17 cellular contexts compared by ENCODE assay signal in genomic region chr11:43589601-43590250, GRCh38.
DNase-seq lines count a peak whose midpoint lies in the region; ATAC-seq, FAIRE-seq and TF ChIP-seq lines count a peak whose summit lies in the region.
"Had no signal": no experiment of that assay in that cellular context is flagged by ENCODE, and none has a peak within 500 bp of the region (broad histone marks: within the 10 kb centered on the region; RNA-seq: fewer than 3 reads in every experiment).

No MANE protein-coding gene starts in this region.

- H3K4me3 ChIP-seq in mammary epithelial cell (replicated peaks in 1 of 3; ENCODE audit: insufficient read depth in 1 of 3, low read depth in 2 of 3, low read length in 3 of 3) (no peak overlapping the region), breast epithelium (no peak overlapping the region), keratinocyte (ENCODE audit: control insufficient read depth in 2 of 3, extremely low read depth in 1 of 3, insufficient read depth in 2 of 3, low read depth in 1 of 3, low read length in 3 of 3) (no peak overlapping the region)
- H3K4me3 ChIP-seq: BLaER1, GM12878, HAP-1 had no signal

- CTCF ChIA-PET in mammary epithelial cell (lab: Charles Lee; ENCODE audit: low non-redundant PET), result no interaction called here

- H3K9me3 Mint-ChIP-seq in activated naive CD4-positive, alpha-beta T cell treated with anti-CD3 and anti-CD28 coated beads, Interleukin-2, amount 50 U/mL, for 72 hours, result no peaks in the 10 kb centered on the region
- H3K9me3 Mint-ChIP-seq: CD4-positive, alpha-beta memory T cell had no signal

- no peak overlapping the region for H3K27ac ChIP-seq in mammary epithelial cell (ENCODE audit: insufficient read depth, low read depth, low read length)
- H3K27ac ChIP-seq in breast epithelium, result no peak overlapping the region
- no peak overlapping the region for H3K27ac ChIP-seq in epithelial cell of prostate
- H3K27ac ChIP-seq in keratinocyte (ENCODE audit: control insufficient read depth, insufficient read depth, low read length), result no peak overlapping the region
- H3K27ac ChIP-seq: BLaER1, HL-60 had no signal

- BruUV-seq in mammary epithelial cell (replicated peaks; lab: Mats Ljungman, UMichigan), result no TSS peak

- no peaks in the 10 kb centered on the region for H3K9me1 ChIP-seq in keratinocyte (ENCODE audit: control insufficient read depth, extremely low read depth, insufficient read depth, low read length)

- no peaks in the 10 kb centered on the region for H3K36me3 Mint-ChIP-seq in activated naive CD4-positive, alpha-beta T cell treated with anti-CD3 and anti-CD28 coated beads, Interleukin-2, amount 50 U/mL, for 72 hours
- H3K36me3 Mint-ChIP-seq: CD14-positive monocyte; CD4-positive, alpha-beta memory T cell had no signal

- H4K20me1 ChIP-seq in mammary epithelial cell (ENCODE audit: insufficient read depth, low read length) (no peaks in the 10 kb centered on the region), keratinocyte (ENCODE audit: control insufficient read depth, extremely low read depth, insufficient read depth, low read length) (peaks cover 2% of the 10 kb centered on the region)
- H4K20me1 ChIP-seq: BLaER1 had no signal

- ATAC-seq in HG03135 (IDR thresholded peaks at IDR 0.05; ENCODE audit: unreplicated experiment), result no peak
- no peak for ATAC-seq in GM18517 (IDR thresholded peaks at IDR 0.05; ENCODE audit: unreplicated experiment)
- no peak for ATAC-seq in activated naive CD4-positive, alpha-beta T cell treated with anti-CD3 and anti-CD28 coated beads, Interleukin-2, amount 50 U/mL, for 72 hours
- ATAC-seq: GM12878 had no signal

- no peaks in the 10 kb centered on the region for H3K79me2 ChIP-seq in mammary epithelial cell (ENCODE audit: insufficient read depth, low read length)
- H3K79me2 ChIP-seq in keratinocyte (ENCODE audit: control insufficient read depth, insufficient read depth, low read length), result no peaks in the 10 kb centered on the region

- DNase-seq in mammary epithelial cell, result peak; percentile 67
- DNase-seq in breast epithelium (ENCODE audit: low spot score in 2 of 2), result no peak
- peak; percentile 68 for DNase-seq in epithelial cell of prostate (ENCODE audit: low read depth, low spot score)
- no peak for DNase-seq in keratinocyte (ENCODE audit: low read depth, low spot score)
- no peak for DNase-seq in activated naive CD4-positive, alpha-beta T cell treated with anti-CD3 and anti-CD28 coated beads, Interleukin-2, amount 50 U/mL, for 72 hours (ENCODE audit: low spot score in 2 of 2)
- DNase-seq: 8988T; Calu3; CD4-positive, alpha-beta memory T cell; DMS79 treated with DMSO at 0.1 percent for 48 hours had no signal

- TF ChIP-seq POLR2A in breast epithelium (IDR thresholded peaks at IDR 0.05), result no peak

- no peak for TF ChIP-seq CTCF in mammary epithelial cell (conservative IDR thresholded peaks at IDR 0.05 in 1 of 2, IDR thresholded peaks at IDR 0.05 in 1 of 2; ENCODE audit: extremely low read depth in 1 of 2, insufficient read depth in 1 of 2, low read depth in 1 of 2, low read length in 2 of 2)
- no peak for TF ChIP-seq CTCF in breast epithelium (IDR thresholded peaks at IDR 0.05)
- TF ChIP-seq CTCF in keratinocyte (optimal IDR thresholded peaks at IDR 0.05 in 1 of 3, IDR thresholded peaks at IDR 0.05 in 1 of 3, conservative IDR thresholded peaks at IDR 0.05 in 1 of 3; ENCODE audit: extremely low read depth in 1 of 3, insufficient read depth in 2 of 3, low read length in 3 of 3), result no peak

- H3K4me1 ChIP-seq in mammary epithelial cell (ENCODE audit: insufficient read depth, low read length), result no peaks in the 10 kb centered on the region
- no peaks in the 10 kb centered on the region for H3K4me1 ChIP-seq in breast epithelium
- no peaks in the 10 kb centered on the region for H3K4me1 ChIP-seq in keratinocyte (ENCODE audit: control insufficient read depth, extremely low read depth, insufficient read depth, low read length)
- H3K4me1 ChIP-seq: BLaER1, HAP-1 had no signal

- H2AFZ ChIP-seq in mammary epithelial cell (ENCODE audit: low read depth, low read length) (no peak overlapping the region), keratinocyte (ENCODE audit: control insufficient read depth, low read length) (no peak overlapping the region)

- H3K4me2 ChIP-seq in mammary epithelial cell (ENCODE audit: insufficient read depth, low read depth, low read length), result no peak overlapping the region
- no peak overlapping the region for H3K4me2 ChIP-seq in keratinocyte (ENCODE audit: control insufficient read depth, extremely low read depth, insufficient read depth, low read depth, low read length)
- H3K4me2 ChIP-seq: BLaER1 had no signal

- no peak overlapping the region for H3K27ac Mint-ChIP-seq in activated naive CD4-positive, alpha-beta T cell treated with anti-CD3 and anti-CD28 coated beads, Interleukin-2, amount 50 U/mL, for 72 hours
- H3K27ac Mint-ChIP-seq: CD14-positive monocyte; CD4-positive, alpha-beta memory T cell had no signal

- no peaks in the 10 kb centered on the region for H3K36me3 ChIP-seq in mammary epithelial cell (ENCODE audit: insufficient read depth, low read length)
- H3K36me3 ChIP-seq in breast epithelium, result no peaks in the 10 kb centered on the region
- no peaks in the 10 kb centered on the region for H3K36me3 ChIP-seq in keratinocyte (ENCODE audit: control insufficient read depth in 2 of 2, extremely low read depth in 1 of 2, insufficient read depth in 2 of 2, low read length in 2 of 2)
- H3K36me3 ChIP-seq: BLaER1, HAP-1 had no signal

- FAIRE-seq in keratinocyte (lab: Jason Lieb, UNC), result peak; percentile 39
- FAIRE-seq: GM12878, GM19239 had no signal

- dilution Hi-C loops in mammary epithelial cell (cut with HindIII; ENCODE audit: low sequenced_read_pairs), result no loop called here
- dilution Hi-C loops in keratinocyte (cut with MboI; ENCODE audit: extremely low pct_ligation_motif_present, low sequenced_read_pairs), result no loop called here

- H3K9me3 ChIP-seq in mammary epithelial cell (replicated peaks; ENCODE audit: insufficient read depth, low read length), result no peaks in the 10 kb centered on the region
- no peaks in the 10 kb centered on the region for H3K9me3 ChIP-seq in breast epithelium
- H3K9me3 ChIP-seq in keratinocyte (ENCODE audit: control insufficient read depth, low read depth, low read length), result no peaks in the 10 kb centered on the region
- H3K9me3 ChIP-seq: BLaER1, HAP-1 had no signal

- 26% methylated on average over 5 of the region's 5 CpGs for WGBS in mammary epithelial cell (ENCODE audit: low coverage, missing lambda C conversion rate)

- H3K9ac ChIP-seq in mammary epithelial cell (ENCODE audit: insufficient read depth, low read length) (no peak overlapping the region), keratinocyte (ENCODE audit: control insufficient read depth, extremely low read depth, insufficient read depth, low read length) (no peak overlapping the region)
- H3K9ac ChIP-seq: BLaER1 had no signal

- intact Hi-C loops in mammary epithelial cell (cut with micrococcal nuclease), result no loop called here
- intact Hi-C loops in breast epithelium (cut with DNase I; ENCODE audit: low total_unique reads), result no loop called here

- H3K27me3 ChIP-seq in mammary epithelial cell (ENCODE audit: insufficient read depth, low read length), result peaks cover 3% of the 10 kb centered on the region
- peaks cover 0 to 2% of the 10 kb centered on the region in 2 donors for H3K27me3 ChIP-seq in breast epithelium
- peaks cover 21% of the 10 kb centered on the region for H3K27me3 ChIP-seq in keratinocyte (ENCODE audit: control insufficient read depth, extremely low read depth, insufficient read depth, low read length)
- H3K27me3 ChIP-seq: BLaER1 had no signal

- in situ Hi-C loops in mammary epithelial cell (cut with MboI; ENCODE audit: low sequenced_read_pairs in 2 of 2), result no loop called here

Comparison
In these comparisons a context has a peak if more than half of its experiments do, and no peak if none do; other contexts are left out.
1. DNase-seq: peak in mammary epithelial cell (single experiment) and epithelial cell of prostate (single experiment); none in breast epithelium (0 of 2), keratinocyte (single experiment) and activated naive CD4-positive, alpha-beta T cell treated with anti-CD3 and anti-CD28 coated beads, Interleukin-2, amount 50 U/mL, for 72 hours (0 of 2).